Comparison of ENCODE assay signal across 8 cellular contexts in the genomic region with DNA sequence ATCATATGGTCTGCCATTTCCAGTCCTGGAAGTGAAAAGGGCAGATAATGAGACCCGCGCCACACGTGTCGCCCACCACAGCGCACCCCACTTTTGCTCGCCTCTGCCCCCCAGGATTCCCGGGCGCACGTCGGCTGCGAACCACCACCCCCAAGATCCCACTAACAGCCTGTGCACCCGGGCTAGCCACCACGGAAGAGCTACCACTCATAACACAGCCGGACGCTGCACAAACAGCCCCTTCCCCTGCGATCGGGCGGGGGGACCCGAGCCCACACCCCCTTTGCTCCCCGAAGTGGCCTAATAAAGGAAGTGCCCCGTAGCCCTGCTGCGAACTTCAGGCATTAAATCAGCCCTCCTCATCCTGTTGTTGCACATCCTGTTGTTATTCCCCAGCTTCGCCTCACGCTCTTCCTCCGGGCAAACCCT. TPM values are rescaled to one million over a fixed set of nuclear protein-coding genes. Genes with fewer than 3 reads are reported as not detected.
DNase-seq lines count a peak whose midpoint lies in the region; ATAC-seq and TF ChIP-seq lines count a peak whose summit lies in the region.

No MANE protein-coding gene starts in this region.

- no peaks in the 10 kb centered on the region for H3K9me2 ChIP-seq in DOHH2 (replicated peaks; ENCODE audit: control insufficient read depth, low read length)

- H3K27ac ChIP-seq in DOHH2 (ENCODE audit: low read depth, low read length) (peak overlapping the region; percentile 86), esophagus squamous epithelium (peak overlapping the region; percentile 96 to 99 (median 98))

- peaks cover 18% of the 10 kb centered on the region for H3F3A ChIP-seq in DOHH2 (ENCODE audit: control insufficient read depth, insufficient read depth)

- TF ChIP-seq CTCF in DOHH2 (IDR thresholded peaks at IDR 0.05; ENCODE audit: low read depth, low read length, poor library complexity, severe bottlenecking) (no peak), esophagus squamous epithelium (IDR thresholded peaks at IDR 0.05) (no peak), omental fat pad (IDR thresholded peaks at IDR 0.05) (no peak)

- H3K9me3 ChIP-seq in DOHH2 (ENCODE audit: control insufficient read depth, insufficient read depth, low read length) (no peaks in the 10 kb centered on the region), esophagus squamous epithelium (no peaks in the 10 kb centered on the region)

- ATAC-seq in GM21723 (IDR thresholded peaks at IDR 0.05; ENCODE audit: unreplicated experiment) (peak; percentile 14), omental fat pad (ENCODE audit: low FRiP score) (peak; percentile 1), HG03520 (IDR thresholded peaks at IDR 0.05; ENCODE audit: unreplicated experiment) (no peak)

- H3K79me2 ChIP-seq in DOHH2 (ENCODE audit: control insufficient read depth, low read length), result peaks cover 30% of the 10 kb centered on the region

- 0% methylated on average over 3 to 23 of the region's 25 CpGs for WGBS in esophagus squamous epithelium, 2 donors

- peaks cover 42% of the 10 kb centered on the region for H3K4me1 ChIP-seq in DOHH2 (ENCODE audit: control insufficient read depth, low read length)
- H3K4me1 ChIP-seq in esophagus squamous epithelium, result peaks cover 8 to 53% (median 17%) of the 10 kb centered on the region in 3 donors

- H4K20me1 ChIP-seq in DOHH2 (ENCODE audit: control insufficient read depth, insufficient read depth, low read depth, low read length), result peaks cover 4% of the 10 kb centered on the region; the same call in 1 of the 2 replicates

- H3K36me3 ChIP-seq in DOHH2 (ENCODE audit: control insufficient read depth, low read length), result peaks cover 32% of the 10 kb centered on the region
- peaks cover 0 to 25% (median 0%) of the 10 kb centered on the region in 3 donors for H3K36me3 ChIP-seq in esophagus squamous epithelium

- H3K4me3 ChIP-seq in DOHH2 (ENCODE audit: low read length), result peak overlapping the region; percentile 93
- peak overlapping the region; percentile 90 to 94 (median 92) for H3K4me3 ChIP-seq in esophagus squamous epithelium

- intact Hi-C loops in esophagus squamous epithelium (cut with DNase I), result loop anchor here (10.0 kb wide), 1 partner anchor 221 kb away; no protein-coding TSS in a partner anchor

- DNase-seq in RKO (ENCODE audit: low spot score) (peak; percentile 81), esophagus squamous epithelium (lab: John Stamatoyannopoulos, UW) (no peak), omental fat pad (ENCODE audit: low spot score) (no peak), GM03348 (ENCODE audit: low spot score) (no peak), NCI-H2227 treated with DMSO at 0.1 percent for 48 hours (lab: John Stamatoyannopoulos, UW) (no peak)

- no peak for TF ChIP-seq POLR2A in esophagus squamous epithelium (IDR thresholded peaks at IDR 0.05)

- H3K27me3 ChIP-seq in DOHH2 (ENCODE audit: control insufficient read depth, low read length), result no peaks in the 10 kb centered on the region
- H3K27me3 ChIP-seq in esophagus squamous epithelium, result no peaks in the 10 kb centered on the region

- H3K4me2 ChIP-seq in DOHH2 (ENCODE audit: low read length), result peak overlapping the region; percentile 88

RNA-seq across cellular contexts. Expression of gene CITED2, which starts 0.5 kb away (rescaled TPM):
- total RNA-seq in esophagus squamous epithelium (100 to 1,000 TPM in 1 of 4 donors, 10 to 100 TPM in 3; 24.8 to 169 (median 60.9) TPM), omental fat pad (100 to 1,000 TPM in 3 of 4 donors, 10 to 100 TPM in 1; 97.6 to 309 (median 146) TPM)
